In the genomic region with DNA sequence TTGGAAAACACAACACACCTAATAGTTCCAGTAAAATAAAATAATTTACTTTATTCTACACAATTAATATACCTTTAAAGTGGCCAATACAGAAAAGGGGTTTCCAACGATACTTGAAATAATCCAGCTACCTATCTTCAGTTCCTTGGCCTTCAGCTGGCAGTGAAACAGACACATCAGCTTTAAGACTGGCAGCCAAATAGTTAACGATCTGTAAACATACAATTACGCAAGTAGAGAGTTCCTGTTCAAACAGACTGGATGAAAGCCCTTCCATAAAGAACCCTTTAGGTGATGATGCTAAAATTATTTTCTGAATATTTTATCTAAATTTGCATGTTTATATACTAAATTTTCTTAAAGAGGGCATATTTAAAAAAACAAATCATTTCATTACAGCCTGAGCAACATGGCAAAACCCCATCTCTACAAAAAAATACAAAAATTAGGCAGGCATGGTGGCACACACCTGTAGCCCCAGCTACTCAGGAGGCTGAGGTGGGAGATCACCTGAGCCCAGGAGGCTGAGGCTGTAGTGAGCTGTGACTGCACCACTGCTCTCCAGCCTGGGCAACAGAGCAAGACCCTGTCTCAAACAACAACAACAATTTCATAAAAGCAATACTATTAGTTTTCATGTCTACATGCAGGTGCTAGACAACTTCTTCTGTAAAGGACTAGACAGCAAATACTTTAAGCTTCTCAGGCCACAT, we compare ENCODE assay signal across 3 cellular contexts.
TF ChIP-seq lines count a peak whose summit lies in the region.

No MANE protein-coding gene starts in this region.

TF ChIP-seq in Ishikawa, 13 proteins besides CTCF, POLR2A, EP300 and RAD21:
- TF ChIP-seq YY1 (IDR thresholded peaks at IDR 0.05; ENCODE audit: low read depth), result no peak
- TF ChIP-seq CEBPB (IDR thresholded peaks at IDR 0.05), result peak; percentile 50; the same call in 1 of the 2 replicates
TF ChIP-seq in Ishikawa: peak in this region for 1.

TF ChIP-seq in H1, 55 proteins besides CTCF, POLR2A, EP300 and RAD21:
- TF ChIP-seq CEBPB (IDR thresholded peaks at IDR 0.05; ENCODE audit: low read depth, low read length) (peak; percentile 55; the same call in 1 of the 2 replicates), NRF1 (IDR thresholded peaks at IDR 0.05; ENCODE audit: low read depth, low read length) (no peak), BCL11A (IDR thresholded peaks at IDR 0.05; ENCODE audit: low read depth in 2 of 2, low read length in 2 of 2) (no peak)

TF ChIP-seq in SK-N-SH, 30 proteins besides CTCF, POLR2A, EP300 and RAD21:
- TF ChIP-seq FOXJ3 (CRISPR knock-in tag; IDR thresholded peaks at IDR 0.05) (no peak), EZH2phosphoT487 (IDR thresholded peaks at IDR 0.05; ENCODE audit: borderline replicate concordance, low read depth) (no peak), RFX5 (IDR thresholded peaks at IDR 0.05; ENCODE audit: low read length) (no peak), MXI1 (IDR thresholded peaks at IDR 0.05; ENCODE audit: low read depth, low read length) (no peak), FOXM1 (IDR thresholded peaks at IDR 0.05; ENCODE audit: low read depth) (no peak), YY1 (IDR thresholded peaks at IDR 0.05; ENCODE audit: low read depth) (no peak), NRF1 (IDR thresholded peaks at IDR 0.05; ENCODE audit: low read depth, low read length) (no peak), SIN3A (IDR thresholded peaks at IDR 0.05; ENCODE audit: borderline replicate concordance, low read depth, low read length) (no peak), POLR2AphosphoS5 (IDR thresholded peaks at IDR 0.05; ENCODE audit: low read depth, low read length) (no peak), MEF2A (IDR thresholded peaks at IDR 0.05; ENCODE audit: borderline replicate concordance, low read depth) (no peak)
- TF ChIP-seq, protein P1, sequence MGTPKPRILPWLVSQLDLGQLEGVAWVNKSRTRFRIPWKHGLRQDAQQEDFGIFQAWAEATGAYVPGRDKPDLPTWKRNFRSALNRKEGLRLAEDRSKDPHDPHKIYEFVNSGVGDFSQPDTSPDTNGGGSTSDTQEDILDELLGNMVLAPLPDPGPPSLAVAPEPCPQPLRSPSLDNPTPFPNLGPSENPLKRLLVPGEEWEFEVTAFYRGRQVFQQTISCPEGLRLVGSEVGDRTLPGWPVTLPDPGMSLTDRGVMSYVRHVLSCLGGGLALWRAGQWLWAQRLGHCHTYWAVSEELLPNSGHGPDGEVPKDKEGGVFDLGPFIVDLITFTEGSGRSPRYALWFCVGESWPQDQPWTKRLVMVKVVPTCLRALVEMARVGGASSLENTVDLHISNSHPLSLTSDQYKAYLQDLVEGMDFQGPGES (IDR thresholded peaks at IDR 0.05; ENCODE audit: low read depth, low read length), result no peak
- TF ChIP-seq, protein P2, sequence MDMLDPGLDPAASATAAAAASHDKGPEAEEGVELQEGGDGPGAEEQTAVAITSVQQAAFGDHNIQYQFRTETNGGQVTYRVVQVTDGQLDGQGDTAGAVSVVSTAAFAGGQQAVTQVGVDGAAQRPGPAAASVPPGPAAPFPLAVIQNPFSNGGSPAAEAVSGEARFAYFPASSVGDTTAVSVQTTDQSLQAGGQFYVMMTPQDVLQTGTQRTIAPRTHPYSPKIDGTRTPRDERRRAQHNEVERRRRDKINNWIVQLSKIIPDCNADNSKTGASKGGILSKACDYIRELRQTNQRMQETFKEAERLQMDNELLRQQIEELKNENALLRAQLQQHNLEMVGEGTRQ (IDR thresholded peaks at IDR 0.05; ENCODE audit: borderline replicate concordance, low read depth, low read length), result no peak
- TF ChIP-seq, protein P3, sequence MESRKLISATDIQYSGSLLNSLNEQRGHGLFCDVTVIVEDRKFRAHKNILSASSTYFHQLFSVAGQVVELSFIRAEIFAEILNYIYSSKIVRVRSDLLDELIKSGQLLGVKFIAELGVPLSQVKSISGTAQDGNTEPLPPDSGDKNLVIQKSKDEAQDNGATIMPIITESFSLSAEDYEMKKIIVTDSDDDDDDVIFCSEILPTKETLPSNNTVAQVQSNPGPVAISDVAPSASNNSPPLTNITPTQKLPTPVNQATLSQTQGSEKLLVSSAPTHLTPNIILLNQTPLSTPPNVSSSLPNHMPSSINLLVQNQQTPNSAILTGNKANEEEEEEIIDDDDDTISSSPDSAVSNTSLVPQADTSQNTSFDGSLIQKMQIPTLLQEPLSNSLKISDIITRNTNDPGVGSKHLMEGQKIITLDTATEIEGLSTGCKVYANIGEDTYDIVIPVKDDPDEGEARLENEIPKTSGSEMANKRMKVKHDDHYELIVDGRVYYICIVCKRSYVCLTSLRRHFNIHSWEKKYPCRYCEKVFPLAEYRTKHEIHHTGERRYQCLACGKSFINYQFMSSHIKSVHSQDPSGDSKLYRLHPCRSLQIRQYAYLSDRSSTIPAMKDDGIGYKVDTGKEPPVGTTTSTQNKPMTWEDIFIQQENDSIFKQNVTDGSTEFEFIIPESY (IDR thresholded peaks at IDR 0.05; ENCODE audit: borderline replicate concordance, low read depth), result no peak
- TF ChIP-seq, protein P4, sequence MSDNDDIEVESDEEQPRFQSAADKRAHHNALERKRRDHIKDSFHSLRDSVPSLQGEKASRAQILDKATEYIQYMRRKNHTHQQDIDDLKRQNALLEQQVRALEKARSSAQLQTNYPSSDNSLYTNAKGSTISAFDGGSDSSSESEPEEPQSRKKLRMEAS (IDR thresholded peaks at IDR 0.05; ENCODE audit: low read depth), result no peak
- TF ChIP-seq, protein P5, sequence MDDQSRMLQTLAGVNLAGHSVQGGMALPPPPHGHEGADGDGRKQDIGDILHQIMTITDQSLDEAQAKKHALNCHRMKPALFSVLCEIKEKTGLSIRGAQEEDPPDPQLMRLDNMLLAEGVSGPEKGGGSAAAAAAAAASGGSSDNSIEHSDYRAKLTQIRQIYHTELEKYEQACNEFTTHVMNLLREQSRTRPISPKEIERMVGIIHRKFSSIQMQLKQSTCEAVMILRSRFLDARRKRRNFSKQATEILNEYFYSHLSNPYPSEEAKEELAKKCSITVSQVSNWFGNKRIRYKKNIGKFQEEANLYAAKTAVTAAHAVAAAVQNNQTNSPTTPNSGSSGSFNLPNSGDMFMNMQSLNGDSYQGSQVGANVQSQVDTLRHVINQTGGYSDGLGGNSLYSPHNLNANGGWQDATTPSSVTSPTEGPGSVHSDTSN (IDR thresholded peaks at IDR 0.05), result no peak
- TF ChIP-seq, protein P6, sequence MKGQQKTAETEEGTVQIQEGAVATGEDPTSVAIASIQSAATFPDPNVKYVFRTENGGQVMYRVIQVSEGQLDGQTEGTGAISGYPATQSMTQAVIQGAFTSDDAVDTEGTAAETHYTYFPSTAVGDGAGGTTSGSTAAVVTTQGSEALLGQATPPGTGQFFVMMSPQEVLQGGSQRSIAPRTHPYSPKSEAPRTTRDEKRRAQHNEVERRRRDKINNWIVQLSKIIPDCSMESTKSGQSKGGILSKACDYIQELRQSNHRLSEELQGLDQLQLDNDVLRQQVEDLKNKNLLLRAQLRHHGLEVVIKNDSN (IDR thresholded peaks at IDR 0.05; ENCODE audit: borderline replicate concordance, low read depth), result no peak
